Comparison of ENCODE assay signal across 1 cellular context in the genomic region with DNA sequence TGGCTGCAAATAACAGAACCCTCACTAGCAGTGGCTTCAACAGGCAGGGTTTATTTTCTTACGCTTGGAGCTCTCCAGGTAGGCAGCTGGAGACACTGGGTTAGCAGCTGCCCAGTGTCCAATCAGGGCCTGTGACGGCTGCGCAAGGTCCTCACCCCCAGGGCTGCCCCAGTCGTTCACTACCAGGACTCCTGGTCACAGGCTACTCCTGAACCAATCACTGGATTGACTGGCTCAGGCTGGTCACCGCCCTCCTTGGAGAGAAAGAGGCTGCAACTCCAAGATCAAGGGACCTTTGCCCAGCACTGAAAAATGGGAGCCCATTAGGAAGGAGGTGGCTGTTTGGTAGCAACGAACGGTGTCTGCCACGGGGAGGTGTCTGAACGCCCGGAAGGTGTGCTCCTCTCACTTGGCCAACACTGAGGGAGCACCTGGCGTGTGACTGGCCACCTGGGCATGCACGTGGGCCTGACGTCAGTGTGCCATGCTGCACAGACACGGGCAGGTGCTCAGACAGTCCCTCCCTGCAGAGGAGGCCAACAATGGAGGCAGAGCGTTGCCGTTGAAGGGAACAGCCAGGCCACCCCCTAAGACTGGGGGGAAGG.
A peak's percentile ranks its signal among the peaks of the same experiment; 100 is the strongest.
TF ChIP-seq lines count a peak whose summit lies in the region.

No MANE protein-coding gene starts in this region.

TF ChIP-seq in HepG2, 621 proteins besides CTCF, POLR2A, EP300 and RAD21 (continues in another document):
- TF ChIP-seq MXD4 (CRISPR knock-in tag; IDR thresholded peaks at IDR 0.05) (no peak), PPARG (CRISPR knock-in tag; conservative IDR thresholded peaks at IDR 0.05) (no peak), XRCC5 (optimal IDR thresholded peaks at IDR 0.05; ENCODE audit: low read length) (no peak), SRSF9 (IDR thresholded peaks at IDR 0.05; ENCODE audit: borderline replicate concordance, insufficient read depth, low read depth, low read length, poor library complexity, severe bottlenecking) (no peak), ELF3 (CRISPR knock-in tag; IDR thresholded peaks at IDR 0.05) (no peak), ZNF430 (CRISPR knock-in tag; IDR thresholded peaks at IDR 0.05) (no peak), YEATS4 (CRISPR knock-in tag; IDR thresholded peaks at IDR 0.05; ENCODE audit: borderline replicate concordance) (peak; percentile 26; the same call in 1 of the 2 replicates), GFI1 (CRISPR knock-in tag; IDR thresholded peaks at IDR 0.05; ENCODE audit: borderline replicate concordance) (no peak), HNF4A (CRISPR knock-in tag; IDR thresholded peaks at IDR 0.05) (peak; percentile 23; the same call in 1 of the 2 replicates), SNAI1 (CRISPR knock-in tag; IDR thresholded peaks at IDR 0.05; ENCODE audit: borderline replicate concordance) (no peak), NBN (conservative IDR thresholded peaks at IDR 0.05) (no peak), MIER3 (CRISPR knock-in tag; IDR thresholded peaks at IDR 0.05; ENCODE audit: borderline replicate concordance) (no peak; the same call in 1 of the 2 replicates), ZNF121 (CRISPR knock-in tag; IDR thresholded peaks at IDR 0.05) (no peak), CBX5 (CRISPR knock-in tag; IDR thresholded peaks at IDR 0.05; ENCODE audit: borderline replicate concordance) (no peak; the same call in 1 of the 2 replicates), ZNF746 (CRISPR knock-in tag; IDR thresholded peaks at IDR 0.05) (no peak), ZNF883 (CRISPR knock-in tag; IDR thresholded peaks at IDR 0.05; ENCODE audit: not compliant biosample characterization) (no peak), KLF9 (CRISPR knock-in tag; IDR thresholded peaks at IDR 0.05; ENCODE audit: low read depth) (no peak), ZNF451 (CRISPR knock-in tag; IDR thresholded peaks at IDR 0.05) (0 out of 2 replicates have a peak, but pooled peaks have one; percentile 69), XBP1 (CRISPR knock-in tag; IDR thresholded peaks at IDR 0.05) (no peak), ZNF780A (CRISPR knock-in tag; IDR thresholded peaks at IDR 0.05) (no peak), ZC3H13 (CRISPR knock-in tag; IDR thresholded peaks at IDR 0.05) (peak; percentile 79), ZSCAN21 (CRISPR knock-in tag; IDR thresholded peaks at IDR 0.05; ENCODE audit: borderline replicate concordance) (0 out of 2 replicates have a peak, but pooled peaks have one; percentile 58)
- TF ChIP-seq, protein P1, sequence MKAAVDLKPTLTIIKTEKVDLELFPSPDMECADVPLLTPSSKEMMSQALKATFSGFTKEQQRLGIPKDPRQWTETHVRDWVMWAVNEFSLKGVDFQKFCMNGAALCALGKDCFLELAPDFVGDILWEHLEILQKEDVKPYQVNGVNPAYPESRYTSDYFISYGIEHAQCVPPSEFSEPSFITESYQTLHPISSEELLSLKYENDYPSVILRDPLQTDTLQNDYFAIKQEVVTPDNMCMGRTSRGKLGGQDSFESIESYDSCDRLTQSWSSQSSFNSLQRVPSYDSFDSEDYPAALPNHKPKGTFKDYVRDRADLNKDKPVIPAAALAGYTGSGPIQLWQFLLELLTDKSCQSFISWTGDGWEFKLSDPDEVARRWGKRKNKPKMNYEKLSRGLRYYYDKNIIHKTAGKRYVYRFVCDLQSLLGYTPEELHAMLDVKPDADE (CRISPR knock-in tag; IDR thresholded peaks at IDR 0.05), result no peak
- TF ChIP-seq, protein P2, sequence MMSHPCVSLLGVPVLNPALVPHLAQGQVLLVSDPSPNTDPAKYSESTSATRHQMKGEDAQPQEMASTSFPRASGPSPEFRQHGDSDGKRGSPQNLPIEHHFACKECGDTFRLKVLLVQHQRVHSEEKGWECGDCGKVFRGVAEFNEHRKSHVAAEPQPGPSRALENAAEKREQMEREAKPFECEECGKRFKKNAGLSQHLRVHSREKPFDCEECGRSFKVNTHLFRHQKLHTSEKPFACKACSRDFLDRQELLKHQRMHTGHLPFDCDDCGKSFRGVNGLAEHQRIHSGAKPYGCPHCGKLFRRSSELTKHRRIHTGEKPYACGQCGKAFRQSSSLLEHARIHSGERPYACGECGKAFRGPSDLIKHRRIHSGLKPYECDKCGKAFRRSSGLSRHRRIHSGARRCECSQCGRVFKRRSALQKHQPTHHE (CRISPR knock-in tag; IDR thresholded peaks at IDR 0.05; ENCODE audit: borderline replicate concordance), result no peak
- TF ChIP-seq, protein P3, sequence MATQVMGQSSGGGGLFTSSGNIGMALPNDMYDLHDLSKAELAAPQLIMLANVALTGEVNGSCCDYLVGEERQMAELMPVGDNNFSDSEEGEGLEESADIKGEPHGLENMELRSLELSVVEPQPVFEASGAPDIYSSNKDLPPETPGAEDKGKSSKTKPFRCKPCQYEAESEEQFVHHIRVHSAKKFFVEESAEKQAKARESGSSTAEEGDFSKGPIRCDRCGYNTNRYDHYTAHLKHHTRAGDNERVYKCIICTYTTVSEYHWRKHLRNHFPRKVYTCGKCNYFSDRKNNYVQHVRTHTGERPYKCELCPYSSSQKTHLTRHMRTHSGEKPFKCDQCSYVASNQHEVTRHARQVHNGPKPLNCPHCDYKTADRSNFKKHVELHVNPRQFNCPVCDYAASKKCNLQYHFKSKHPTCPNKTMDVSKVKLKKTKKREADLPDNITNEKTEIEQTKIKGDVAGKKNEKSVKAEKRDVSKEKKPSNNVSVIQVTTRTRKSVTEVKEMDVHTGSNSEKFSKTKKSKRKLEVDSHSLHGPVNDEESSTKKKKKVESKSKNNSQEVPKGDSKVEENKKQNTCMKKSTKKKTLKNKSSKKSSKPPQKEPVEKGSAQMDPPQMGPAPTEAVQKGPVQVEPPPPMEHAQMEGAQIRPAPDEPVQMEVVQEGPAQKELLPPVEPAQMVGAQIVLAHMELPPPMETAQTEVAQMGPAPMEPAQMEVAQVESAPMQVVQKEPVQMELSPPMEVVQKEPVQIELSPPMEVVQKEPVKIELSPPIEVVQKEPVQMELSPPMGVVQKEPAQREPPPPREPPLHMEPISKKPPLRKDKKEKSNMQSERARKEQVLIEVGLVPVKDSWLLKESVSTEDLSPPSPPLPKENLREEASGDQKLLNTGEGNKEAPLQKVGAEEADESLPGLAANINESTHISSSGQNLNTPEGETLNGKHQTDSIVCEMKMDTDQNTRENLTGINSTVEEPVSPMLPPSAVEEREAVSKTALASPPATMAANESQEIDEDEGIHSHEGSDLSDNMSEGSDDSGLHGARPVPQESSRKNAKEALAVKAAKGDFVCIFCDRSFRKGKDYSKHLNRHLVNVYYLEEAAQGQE (IDR thresholded peaks at IDR 0.05; ENCODE audit: borderline replicate concordance in 1 of 2, low read depth in 1 of 2, low read length in 2 of 2), result no peak
- TF ChIP-seq, protein P4, sequence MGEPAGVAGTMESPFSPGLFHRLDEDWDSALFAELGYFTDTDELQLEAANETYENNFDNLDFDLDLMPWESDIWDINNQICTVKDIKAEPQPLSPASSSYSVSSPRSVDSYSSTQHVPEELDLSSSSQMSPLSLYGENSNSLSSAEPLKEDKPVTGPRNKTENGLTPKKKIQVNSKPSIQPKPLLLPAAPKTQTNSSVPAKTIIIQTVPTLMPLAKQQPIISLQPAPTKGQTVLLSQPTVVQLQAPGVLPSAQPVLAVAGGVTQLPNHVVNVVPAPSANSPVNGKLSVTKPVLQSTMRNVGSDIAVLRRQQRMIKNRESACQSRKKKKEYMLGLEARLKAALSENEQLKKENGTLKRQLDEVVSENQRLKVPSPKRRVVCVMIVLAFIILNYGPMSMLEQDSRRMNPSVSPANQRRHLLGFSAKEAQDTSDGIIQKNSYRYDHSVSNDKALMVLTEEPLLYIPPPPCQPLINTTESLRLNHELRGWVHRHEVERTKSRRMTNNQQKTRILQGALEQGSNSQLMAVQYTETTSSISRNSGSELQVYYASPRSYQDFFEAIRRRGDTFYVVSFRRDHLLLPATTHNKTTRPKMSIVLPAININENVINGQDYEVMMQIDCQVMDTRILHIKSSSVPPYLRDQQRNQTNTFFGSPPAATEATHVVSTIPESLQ (CRISPR knock-in tag; conservative IDR thresholded peaks at IDR 0.05), result no peak
- TF ChIP-seq, protein P5, sequence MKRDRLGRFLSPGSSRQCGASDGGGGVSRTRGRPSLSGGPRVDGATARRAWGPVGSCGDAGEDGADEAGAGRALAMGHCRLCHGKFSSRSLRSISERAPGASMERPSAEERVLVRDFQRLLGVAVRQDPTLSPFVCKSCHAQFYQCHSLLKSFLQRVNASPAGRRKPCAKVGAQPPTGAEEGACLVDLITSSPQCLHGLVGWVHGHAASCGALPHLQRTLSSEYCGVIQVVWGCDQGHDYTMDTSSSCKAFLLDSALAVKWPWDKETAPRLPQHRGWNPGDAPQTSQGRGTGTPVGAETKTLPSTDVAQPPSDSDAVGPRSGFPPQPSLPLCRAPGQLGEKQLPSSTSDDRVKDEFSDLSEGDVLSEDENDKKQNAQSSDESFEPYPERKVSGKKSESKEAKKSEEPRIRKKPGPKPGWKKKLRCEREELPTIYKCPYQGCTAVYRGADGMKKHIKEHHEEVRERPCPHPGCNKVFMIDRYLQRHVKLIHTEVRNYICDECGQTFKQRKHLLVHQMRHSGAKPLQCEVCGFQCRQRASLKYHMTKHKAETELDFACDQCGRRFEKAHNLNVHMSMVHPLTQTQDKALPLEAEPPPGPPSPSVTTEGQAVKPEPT (CRISPR knock-in tag; IDR thresholded peaks at IDR 0.05; ENCODE audit: low read depth), result no peak
- TF ChIP-seq, protein P6, sequence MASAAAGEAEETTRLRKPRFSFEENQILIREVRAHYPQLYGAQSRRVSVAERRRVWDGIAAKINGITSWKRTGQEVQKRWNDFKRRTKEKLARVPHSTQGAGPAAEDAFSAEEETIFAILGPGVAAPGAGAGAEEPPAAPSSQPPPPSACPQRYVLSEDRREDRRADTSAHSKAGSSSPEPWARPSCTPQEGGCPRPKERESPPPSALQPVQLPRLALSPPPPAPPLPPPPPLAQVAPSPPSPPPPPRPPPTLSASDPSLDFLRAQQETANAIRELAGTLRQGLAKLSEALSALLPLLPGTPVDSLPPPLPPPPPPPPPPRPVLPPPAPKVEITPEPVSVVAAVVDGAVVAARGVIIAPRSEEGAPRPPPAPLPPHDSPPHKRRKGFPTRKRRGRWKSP (CRISPR knock-in tag; IDR thresholded peaks at IDR 0.05), result no peak
- TF ChIP-seq, protein P7, sequence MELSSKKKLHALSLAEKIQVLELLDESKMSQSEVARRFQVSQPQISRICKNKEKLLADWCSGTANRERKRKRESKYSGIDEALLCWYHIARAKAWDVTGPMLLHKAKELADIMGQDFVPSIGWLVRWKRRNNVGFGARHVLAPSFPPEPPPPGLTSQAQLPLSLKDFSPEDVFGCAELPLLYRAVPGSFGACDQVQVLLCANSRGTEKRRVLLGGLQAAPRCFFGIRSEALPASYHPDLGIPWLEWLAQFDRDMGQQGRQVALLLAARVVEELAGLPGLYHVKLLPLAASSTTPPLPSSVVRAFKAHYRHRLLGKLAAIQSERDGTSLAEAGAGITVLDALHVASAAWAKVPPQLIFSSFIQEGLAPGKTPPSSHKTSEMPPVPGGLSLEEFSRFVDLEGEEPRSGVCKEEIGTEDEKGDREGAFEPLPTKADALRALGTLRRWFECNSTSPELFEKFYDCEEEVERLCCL (CRISPR knock-in tag; IDR thresholded peaks at IDR 0.05; ENCODE audit: borderline replicate concordance), result no peak
- TF ChIP-seq, protein P8, sequence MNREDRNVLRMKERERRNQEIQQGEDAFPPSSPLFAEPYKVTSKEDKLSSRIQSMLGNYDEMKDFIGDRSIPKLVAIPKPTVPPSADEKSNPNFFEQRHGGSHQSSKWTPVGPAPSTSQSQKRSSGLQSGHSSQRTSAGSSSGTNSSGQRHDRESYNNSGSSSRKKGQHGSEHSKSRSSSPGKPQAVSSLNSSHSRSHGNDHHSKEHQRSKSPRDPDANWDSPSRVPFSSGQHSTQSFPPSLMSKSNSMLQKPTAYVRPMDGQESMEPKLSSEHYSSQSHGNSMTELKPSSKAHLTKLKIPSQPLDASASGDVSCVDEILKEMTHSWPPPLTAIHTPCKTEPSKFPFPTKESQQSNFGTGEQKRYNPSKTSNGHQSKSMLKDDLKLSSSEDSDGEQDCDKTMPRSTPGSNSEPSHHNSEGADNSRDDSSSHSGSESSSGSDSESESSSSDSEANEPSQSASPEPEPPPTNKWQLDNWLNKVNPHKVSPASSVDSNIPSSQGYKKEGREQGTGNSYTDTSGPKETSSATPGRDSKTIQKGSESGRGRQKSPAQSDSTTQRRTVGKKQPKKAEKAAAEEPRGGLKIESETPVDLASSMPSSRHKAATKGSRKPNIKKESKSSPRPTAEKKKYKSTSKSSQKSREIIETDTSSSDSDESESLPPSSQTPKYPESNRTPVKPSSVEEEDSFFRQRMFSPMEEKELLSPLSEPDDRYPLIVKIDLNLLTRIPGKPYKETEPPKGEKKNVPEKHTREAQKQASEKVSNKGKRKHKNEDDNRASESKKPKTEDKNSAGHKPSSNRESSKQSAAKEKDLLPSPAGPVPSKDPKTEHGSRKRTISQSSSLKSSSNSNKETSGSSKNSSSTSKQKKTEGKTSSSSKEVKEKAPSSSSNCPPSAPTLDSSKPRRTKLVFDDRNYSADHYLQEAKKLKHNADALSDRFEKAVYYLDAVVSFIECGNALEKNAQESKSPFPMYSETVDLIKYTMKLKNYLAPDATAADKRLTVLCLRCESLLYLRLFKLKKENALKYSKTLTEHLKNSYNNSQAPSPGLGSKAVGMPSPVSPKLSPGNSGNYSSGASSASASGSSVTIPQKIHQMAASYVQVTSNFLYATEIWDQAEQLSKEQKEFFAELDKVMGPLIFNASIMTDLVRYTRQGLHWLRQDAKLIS (CRISPR knock-in tag; IDR thresholded peaks at IDR 0.05), result no peak
- TF ChIP-seq, protein P9, sequence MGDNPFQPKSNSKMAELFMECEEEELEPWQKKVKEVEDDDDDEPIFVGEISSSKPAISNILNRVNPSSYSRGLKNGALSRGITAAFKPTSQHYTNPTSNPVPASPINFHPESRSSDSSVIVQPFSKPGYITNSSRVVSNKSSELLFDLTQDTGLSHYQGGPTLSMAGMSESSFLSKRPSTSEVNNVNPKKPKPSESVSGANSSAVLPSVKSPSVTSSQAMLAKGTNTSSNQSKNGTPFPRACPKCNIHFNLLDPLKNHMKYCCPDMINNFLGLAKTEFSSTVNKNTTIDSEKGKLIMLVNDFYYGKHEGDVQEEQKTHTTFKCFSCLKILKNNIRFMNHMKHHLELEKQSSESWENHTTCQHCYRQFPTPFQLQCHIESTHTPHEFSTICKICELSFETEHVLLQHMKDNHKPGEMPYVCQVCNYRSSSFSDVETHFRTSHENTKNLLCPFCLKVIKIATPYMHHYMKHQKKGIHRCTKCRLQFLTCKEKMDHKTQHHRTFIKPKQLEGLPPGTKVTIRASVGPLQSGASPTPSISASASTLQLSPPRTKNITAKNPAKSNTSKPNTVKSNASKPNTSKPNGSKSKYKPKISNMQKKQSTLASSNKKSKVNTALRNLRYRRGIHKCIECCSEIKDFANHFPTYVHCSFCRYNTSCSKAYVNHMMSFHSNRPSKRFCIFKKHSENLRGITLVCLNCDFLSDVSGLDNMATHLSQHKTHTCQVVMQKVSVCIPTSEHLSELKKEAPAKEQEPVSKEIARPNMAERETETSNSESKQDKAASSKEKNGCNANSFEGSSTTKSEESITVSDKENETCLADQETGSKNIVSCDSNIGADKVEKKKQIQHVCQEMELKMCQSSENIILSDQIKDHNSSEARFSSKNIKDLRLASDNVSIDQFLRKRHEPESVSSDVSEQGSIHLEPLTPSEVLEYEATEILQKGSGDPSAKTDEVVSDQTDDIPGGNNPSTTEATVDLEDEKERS (CRISPR knock-in tag; IDR thresholded peaks at IDR 0.05), result no peak
